Comparison of ENCODE assay signal across 7 cellular contexts in genomic region chr20:30295396-30295795, GRCh38.
DNase-seq lines count a peak whose midpoint lies in the region; ATAC-seq and TF ChIP-seq lines count a peak whose summit lies in the region.
"Not testable (repeated sequence)": the region's sequence is repeated elsewhere in the genome, so short reads cannot be mapped to it uniquely, and the experiment has no call there.

No MANE protein-coding gene starts in this region.

- ATAC-seq in T-helper 17 cell = not testable (repeated sequence)

- H3K36me3 Mint-ChIP-seq in T-helper 17 cell (ENCODE audit: low read depth); activated naive CD4-positive, alpha-beta T cell treated with anti-CD3 and anti-CD28 coated beads, Interleukin-2, amount 50 U/mL, for 24 hours; osteocyte (ENCODE audit: unreplicated experiment): not testable (repeated sequence)

- H3K36me3 ChIP-seq in right atrium auricular region, vagina: not testable (repeated sequence)

- intact Hi-C loops in vagina (cut with DNase I) = not testable (repeated sequence)

- H3K9me3 ChIP-seq in T-helper 17 cell (ENCODE audit: control insufficient read depth, low read length, poor library complexity, severe bottlenecking); right atrium auricular region; vagina: not testable (repeated sequence)

- H3K27me3 Mint-ChIP-seq in T-helper 17 cell = peaks cover 31% of the 10 kb centered on the region
- not testable (repeated sequence) for H3K27me3 Mint-ChIP-seq in activated naive CD4-positive, alpha-beta T cell treated with anti-CD3 and anti-CD28 coated beads, Interleukin-2, amount 50 U/mL, for 24 hours; osteocyte (ENCODE audit: unreplicated experiment)

- not testable (repeated sequence) for DNase-seq in T-helper 17 cell
- DNase-seq in right atrium auricular region (ENCODE audit: low spot score) (peak; percentile 7), mesenteric fat pad (ENCODE audit: low spot score) (peak; percentile 28), mucosa of gallbladder (ENCODE audit: low spot score) (peak; percentile 7), osteocyte (ENCODE audit: extremely low spot score, unreplicated experiment) (peak; percentile 62), vagina (ENCODE audit: extremely low spot score in 2 of 2) (peak; percentile 28 to 52)

- H3K4me1 ChIP-seq in right atrium auricular region, vagina: not testable (repeated sequence)

- H3K4me1 Mint-ChIP-seq in T-helper 17 cell = peaks cover 11% of the 10 kb centered on the region
- H3K4me1 Mint-ChIP-seq in activated naive CD4-positive, alpha-beta T cell treated with anti-CD3 and anti-CD28 coated beads, Interleukin-2, amount 50 U/mL, for 24 hours = peaks cover 15% of the 10 kb centered on the region
- H3K4me1 Mint-ChIP-seq in osteocyte (ENCODE audit: unreplicated experiment) = not testable (repeated sequence)

- not testable (repeated sequence) for TF ChIP-seq CTCF in right atrium auricular region (IDR thresholded peaks at IDR 0.05); osteocyte (IDR thresholded peaks at IDR 0.05); vagina (IDR thresholded peaks at IDR 0.05)

- H3K27ac ChIP-seq in right atrium auricular region, vagina: not testable (repeated sequence)

- not testable (repeated sequence) for H3K27me3 ChIP-seq in right atrium auricular region, vagina

- not testable (repeated sequence) for H3K9me3 Mint-ChIP-seq in activated naive CD4-positive, alpha-beta T cell treated with anti-CD3 and anti-CD28 coated beads, Interleukin-2, amount 50 U/mL, for 24 hours
- peaks cover 30% of the 10 kb centered on the region for H3K9me3 Mint-ChIP-seq in osteocyte (ENCODE audit: unreplicated experiment)

- not testable (repeated sequence) for H3K4me3 ChIP-seq in right atrium auricular region, vagina

- TF ChIP-seq POLR2A in vagina (IDR thresholded peaks at IDR 0.05) = not testable (repeated sequence)

- peak overlapping the region; percentile 5 for H3K4me3 Mint-ChIP-seq in T-helper 17 cell
- not testable (repeated sequence) for H3K4me3 Mint-ChIP-seq in activated naive CD4-positive, alpha-beta T cell treated with anti-CD3 and anti-CD28 coated beads, Interleukin-2, amount 50 U/mL, for 24 hours; osteocyte (ENCODE audit: unreplicated experiment)

- peak overlapping the region; percentile 56 for H3K27ac Mint-ChIP-seq in T-helper 17 cell
- H3K27ac Mint-ChIP-seq in activated naive CD4-positive, alpha-beta T cell treated with anti-CD3 and anti-CD28 coated beads, Interleukin-2, amount 50 U/mL, for 24 hours = peak overlapping the region; percentile 41
- not testable (repeated sequence) for H3K27ac Mint-ChIP-seq in osteocyte (ENCODE audit: unreplicated experiment)
